ENCODE assay signal across 23 cellular contexts in genomic region chr2:159476329-159476728, GRCh38.
"Had no signal": no experiment of that assay in that cellular context is flagged by ENCODE, and none has a peak within 500 bp of the region (broad histone marks: within the 10 kb centered on the region; RNA-seq: fewer than 3 reads in every experiment).

No MANE protein-coding gene starts in this region.

- H3K9me3 ChIP-seq: adrenal gland, esophagus muscularis mucosa, left lung, mucosa of descending colon, stomach, thyroid gland, upper lobe of left lung, vagina had no signal

- H3K27ac ChIP-seq: adrenal gland, esophagus muscularis mucosa, left lung, stomach, thyroid gland, upper lobe of left lung, vagina had no signal

- ATAC-seq: activated CD8-positive, alpha-beta T cell treated with anti-CD3 and anti-CD28 coated beads for 36 hours; left lung; mucosa of descending colon; sciatic nerve; stimulated activated naive B cell treated with anti-CD40 and anti-IgM and Interleukin-4, amounts not matched to agents 10 μg/mL and 1 μg/mL and 100 μg/mL, for 72 hours had no signal

- H3K27me3 ChIP-seq: adrenal gland, esophagus muscularis mucosa, left lung, stomach, thyroid gland, upper lobe of left lung, vagina had no signal

- H3K4me3 ChIP-seq: adrenal gland, esophagus muscularis mucosa, left lung, lung, mucosa of descending colon, stomach, thyroid gland, upper lobe of left lung, vagina had no signal

- H3K4me1 ChIP-seq: adrenal gland, left lung, upper lobe of left lung, vagina had no signal

- DNase-seq: activated B cell treated with CpG ODN at 0.5 μM for 24 hours; activated CD4-positive, alpha-beta T cell treated with anti-CD3 and anti-CD28 coated beads, Interleukin-2, amount 50 U/mL, for 1 hour; activated CD8-positive, alpha-beta T cell treated with anti-CD3 and anti-CD28 coated beads for 36 hours; activated T-cell treated with anti-CD3 and anti-CD28 coated beads, Interleukin-2, amount 50 U/mL, for 48 hours; adrenal gland; aorta; central memory CD4-positive, alpha-beta T cell; dermis blood vessel endothelial cell; effector CD4-positive, alpha-beta T cell; foreskin melanocyte; mucosa of descending colon; small intestine; stimulated activated CD4-positive, alpha-beta T cell treated with anti-CD3 and anti-CD28 coated beads, Interleukin-4, amount 100 ng/mL, for 24 hours; stimulated activated naive B cell treated with anti-CD40 and anti-IgM and Interleukin-4, amounts not matched to agents 10 μg/mL and 1 μg/mL and 100 μg/mL, for 72 hours; stomach; T-helper 2 cell; thyroid gland had no signal
